26 cellular contexts compared by ENCODE assay signal in genomic region chr2:172065086-172065485, GRCh38. TPM values are rescaled to one million over a fixed set of nuclear protein-coding genes. Genes with fewer than 3 reads are reported as not detected.
DNase-seq lines count a peak whose midpoint lies in the region; ATAC-seq and TF ChIP-seq lines count a peak whose summit lies in the region.
"Had no signal": no experiment of that assay in that cellular context is flagged by ENCODE, and none has a peak within 500 bp of the region (broad histone marks: within the 10 kb centered on the region; RNA-seq: fewer than 3 reads in every experiment).

No MANE protein-coding gene starts in this region.

- H3K27me3 ChIP-seq in Karpas-422 (ENCODE audit: low read length): no peaks in the 10 kb centered on the region
- H3K27me3 ChIP-seq in mammary epithelial cell (ENCODE audit: insufficient read depth, low read length): no peaks in the 10 kb centered on the region
- no peaks in the 10 kb centered on the region for H3K27me3 ChIP-seq in foreskin keratinocyte
- H3K27me3 ChIP-seq: BE2C had no signal

- WGBS in mammary epithelial cell (ENCODE audit: low coverage, missing lambda C conversion rate): 51% methylated on average over 4 of the region's 4 CpGs

- H3K36me3 Mint-ChIP-seq in Calu3 (ENCODE audit: insufficient read depth, unreplicated experiment): no peaks in the 10 kb centered on the region

- H3K9me2 ChIP-seq in Karpas-422 (replicated peaks; ENCODE audit: insufficient read depth, low read length): no peaks in the 10 kb centered on the region

- BruUV-seq in mammary epithelial cell (replicated peaks; lab: Mats Ljungman, UMichigan) (no TSS peak), Calu3 (replicated peaks; lab: Mats Ljungman, UMichigan) (no TSS peak)

- ATAC-seq in foreskin keratinocyte (no peak), HG02678 (IDR thresholded peaks at IDR 0.05; ENCODE audit: unreplicated experiment) (no peak)
- ATAC-seq: GM12878 had no signal

- H2AFZ ChIP-seq in Karpas-422 (ENCODE audit: low read length) (no peak overlapping the region), mammary epithelial cell (ENCODE audit: low read depth, low read length) (no peak overlapping the region)

- H3K4me1 Mint-ChIP-seq in Calu3 (ENCODE audit: low read depth, unreplicated experiment): no peaks in the 10 kb centered on the region
- H3K4me1 Mint-ChIP-seq: CD4-positive, CD25-positive, alpha-beta regulatory T cell had no signal

- no peaks in the 10 kb centered on the region for H4K20me1 ChIP-seq in Karpas-422 (ENCODE audit: insufficient read depth, low read depth, low read length)
- H4K20me1 ChIP-seq in mammary epithelial cell (ENCODE audit: insufficient read depth, low read length): no peaks in the 10 kb centered on the region

- H3K4me3 Mint-ChIP-seq in Calu3 (ENCODE audit: low read depth, unreplicated experiment): no peak overlapping the region
- H3K4me3 Mint-ChIP-seq: CD4-positive, CD25-positive, alpha-beta regulatory T cell; HFFc6 had no signal

- H3K9ac ChIP-seq in Karpas-422 (ENCODE audit: low read length) (no peak overlapping the region), mammary epithelial cell (ENCODE audit: insufficient read depth, low read length) (no peak overlapping the region)
- H3K9ac ChIP-seq: KMS-11 had no signal

- H3K36me3 ChIP-seq in Karpas-422 (ENCODE audit: insufficient read depth, low read length) (no peaks in the 10 kb centered on the region), mammary epithelial cell (ENCODE audit: insufficient read depth, low read length) (no peaks in the 10 kb centered on the region)
- H3K36me3 ChIP-seq: BE2C had no signal

- H3K9me3 ChIP-seq in Karpas-422 (ENCODE audit: low read length): no peaks in the 10 kb centered on the region
- no peaks in the 10 kb centered on the region for H3K9me3 ChIP-seq in mammary epithelial cell (replicated peaks; ENCODE audit: insufficient read depth, low read length)
- H3K9me3 ChIP-seq: BE2C had no signal

- in situ Hi-C loops in mammary epithelial cell (cut with MboI; ENCODE audit: low sequenced_read_pairs in 2 of 2): no loop called here

- DNase-seq in Karpas-422: peak; percentile 19
- peak; percentile 53 for DNase-seq in NOMO-1 treated with DMSO at 0.1 percent for 48 hours (lab: John Stamatoyannopoulos, UW; ENCODE audit: unreplicated experiment)
- DNase-seq in mammary epithelial cell: peak; percentile 20
- peak; percentile 10 to 18 for DNase-seq in foreskin keratinocyte
- DNase-seq in Calu3: no peak
- DNase-seq in NCI-H345 treated with DMSO at 0.1 percent for 48 hours (lab: John Stamatoyannopoulos, UW; ENCODE audit: unreplicated experiment): no peak
- DNase-seq in NCI-H446 (lab: John Stamatoyannopoulos, UW): no peak
- DNase-seq: BE2C; CD4-positive, CD25-positive, alpha-beta regulatory T cell; COR-L47; DMS 273 treated with DMSO at 0.1 percent for 48 hours; DMS79 treated with DMSO at 0.1 percent for 48 hours; H7; HFFc6; NCI-H1092; NCI-H1436; NCI-H187 treated with DMSO at 0.1 percent for 48 hours; NCI-H2107; NCI-H524; NCI-H774; NK-92 treated with Interleukin-12 subunit alpha and Interleukin-12 subunit beta, amount 100 ng/mL, for 24 hours; SHP77 had no signal

- H3K79me2 ChIP-seq in Karpas-422 (ENCODE audit: low read length) (no peaks in the 10 kb centered on the region), mammary epithelial cell (ENCODE audit: insufficient read depth, low read length) (no peaks in the 10 kb centered on the region)

- H3K4me2 ChIP-seq in Karpas-422 (ENCODE audit: low read depth, low read length, poor library complexity, severe bottlenecking) (no peak overlapping the region), mammary epithelial cell (ENCODE audit: insufficient read depth, low read depth, low read length) (no peak overlapping the region)
- H3K4me2 ChIP-seq: KMS-11 had no signal

- H3K4me3 ChIP-seq in Karpas-422 (ENCODE audit: low read length) (no peak overlapping the region), mammary epithelial cell (replicated peaks in 1 of 3; ENCODE audit: insufficient read depth in 1 of 3, low read depth in 2 of 3, low read length in 3 of 3) (no peak overlapping the region)
- H3K4me3 ChIP-seq: GM12878, SK-N-MC had no signal

- CTCF ChIA-PET in mammary epithelial cell (lab: Charles Lee; ENCODE audit: low non-redundant PET) (interaction anchor here (0.6 kb wide), 1 partner anchor 27 kb away, joined by 3 read pairs; no protein-coding TSS in a partner anchor), Calu3 (lab: Charles Lee) (no interaction called here)

- dilution Hi-C loops in mammary epithelial cell (cut with HindIII; ENCODE audit: low sequenced_read_pairs): no loop called here

- no peak overlapping the region for H3K27ac Mint-ChIP-seq in Calu3 (ENCODE audit: unreplicated experiment)
- H3K27ac Mint-ChIP-seq: CD4-positive, CD25-positive, alpha-beta regulatory T cell; HFFc6 had no signal

- H3K27ac ChIP-seq in Karpas-422 (ENCODE audit: low read length): no peak overlapping the region
- no peak overlapping the region for H3K27ac ChIP-seq in mammary epithelial cell (ENCODE audit: insufficient read depth, low read depth, low read length)
- H3K27ac ChIP-seq in foreskin keratinocyte: no peak overlapping the region
- H3K27ac ChIP-seq: KMS-11, SK-N-MC had no signal

- H3K9me3 Mint-ChIP-seq in Calu3 (ENCODE audit: low read depth, unreplicated experiment): no peaks in the 10 kb centered on the region
- H3K9me3 Mint-ChIP-seq: CD4-positive, CD25-positive, alpha-beta regulatory T cell; HFFc6 had no signal

- H3K4me1 ChIP-seq in Karpas-422 (ENCODE audit: low read length): peaks cover 29% of the 10 kb centered on the region
- no peaks in the 10 kb centered on the region for H3K4me1 ChIP-seq in mammary epithelial cell (ENCODE audit: insufficient read depth, low read length)
- H3K4me1 ChIP-seq in foreskin keratinocyte: no peaks in the 10 kb centered on the region
- H3K4me1 ChIP-seq: BE2C had no signal

- intact Hi-C loops in mammary epithelial cell (cut with micrococcal nuclease): no loop called here
- intact Hi-C loops in Calu3 (cut with micrococcal nuclease; ENCODE audit: unreplicated experiment): no loop called here

- TF ChIP-seq CTCF in mammary epithelial cell (conservative IDR thresholded peaks at IDR 0.05 in 1 of 2, IDR thresholded peaks at IDR 0.05 in 1 of 2; ENCODE audit: extremely low read depth in 1 of 2, insufficient read depth in 1 of 2, low read depth in 1 of 2, low read length in 2 of 2): no peak
- TF ChIP-seq CTCF in foreskin keratinocyte (conservative IDR thresholded peaks at IDR 0.05): no peak
- TF ChIP-seq CTCF in Calu3 (IDR thresholded peaks at IDR 0.05; ENCODE audit: unreplicated experiment): no peak

- H3K27me3 Mint-ChIP-seq in Calu3 (ENCODE audit: unreplicated experiment): no peaks in the 10 kb centered on the region
- H3K27me3 Mint-ChIP-seq: CD4-positive, CD25-positive, alpha-beta regulatory T cell had no signal

RNA-seq across cellular contexts. Expression of gene DLX1, which starts 20.2 kb away (rescaled TPM):
- total RNA-seq in Karpas-422 (2014; rRNA removed; shearing (Covaris generic); ENCODE audit: low replicate concordance): 1.0 and 1.2 TPM in 2 replicates
- total RNA-seq in mammary epithelial cell: 1 to 10 TPM in 1 of 2 donors, under 1 TPM in 1; 0.17 to 3.3 TPM
- polyA plus RNA-seq in mammary epithelial cell: 0.52 TPM
- 3.3 TPM for polyA minus RNA-seq in mammary epithelial cell
- total RNA-seq in foreskin keratinocyte: 6.2 and 7.0 TPM in 2 replicates
- 5.9 and 6.5 TPM in 2 replicates for polyA plus RNA-seq in foreskin keratinocyte
- not detected in 2 replicates for total RNA-seq in Calu3 (2022)
- total RNA-seq: CD4-positive, CD25-positive, alpha-beta regulatory T cell; GM12878; H7 had no signal
- polyA plus RNA-seq: CD4-positive, CD25-positive, alpha-beta regulatory T cell had no signal

RNA-seq across cellular contexts. Expression of gene DLX2, which starts 37.6 kb away (rescaled TPM):
- total RNA-seq in Karpas-422 (2014; rRNA removed; shearing (Covaris generic); ENCODE audit: low replicate concordance): 0.97 and 1.5 TPM in 2 replicates
- 1 to 10 TPM in 1 of 2 donors, under 1 TPM in 1; under 0.01 to 9.9 TPM for total RNA-seq in mammary epithelial cell
- polyA plus RNA-seq in mammary epithelial cell: 0.16 TPM
- 0.31 TPM for polyA minus RNA-seq in mammary epithelial cell
- total RNA-seq in foreskin keratinocyte: 1.1 and 1.4 TPM in 2 replicates
- 1.1 and 1.9 TPM in 2 replicates for polyA plus RNA-seq in foreskin keratinocyte
- total RNA-seq in Calu3 (2022): not detected in 2 replicates
- total RNA-seq: GM12878, H7 had no signal
- polyA plus RNA-seq: CD4-positive, CD25-positive, alpha-beta regulatory T cell had no signal

Comparison
In these comparisons a context has a peak if more than half of its experiments do, and no peak if none do; other contexts are left out.
1. DNase-seq: peak in Karpas-422 (single experiment), NOMO-1 treated with DMSO at 0.1 percent for 48 hours (single experiment), mammary epithelial cell (single experiment) and foreskin keratinocyte (2 of 2); none in Calu3 (single experiment), NCI-H345 treated with DMSO at 0.1 percent for 48 hours (single experiment) and NCI-H446 (0 of 2).